In genomic region chr7:83528925-83529423, GRCh38 we compare ENCODE assay signal across 22 cellular contexts.
"Had no signal": no experiment of that assay in that cellular context is flagged by ENCODE, and none has a peak within 500 bp of the region (broad histone marks: within the 10 kb centered on the region; RNA-seq: fewer than 3 reads in every experiment).

No MANE protein-coding gene starts in this region.

- H3K4me3 Mint-ChIP-seq: naive B cell; nephron; stimulated activated naive B cell treated with anti-CD40 and anti-IgM and Interleukin-4, amounts not matched to agents 10 μg/mL and 1 μg/mL and 100 μg/mL, for 72 hours; stimulated activated naive CD8-positive, alpha-beta T cell treated with anti-CD3 and anti-CD28 coated beads, Interleukin-15, amount 100 ng/mL, for 72 hours had no signal

- DNase-seq: cortex of kidney; dorsolateral prefrontal cortex; effector memory CD4-positive, alpha-beta T cell; heart right ventricle; hypothalamus; left ventricle myocardium inferior; mesendoderm; naive B cell; occipital lobe; psoas muscle; retina; stimulated activated CD4-positive, alpha-beta T cell treated with anti-CD3 and anti-CD28 coated beads, Interleukin-2, amount 100 ng/mL, for 24 hours; stimulated activated CD4-positive, alpha-beta T cell treated with anti-CD3 and anti-CD28 coated beads, Interleukin-4, amount 100 ng/mL, for 4 hours; stimulated activated naive B cell treated with anti-CD40 and anti-IgM and Interleukin-4, amounts not matched to agents 10 μg/mL and 1 μg/mL and 100 μg/mL, for 72 hours; stimulated activated naive CD8-positive, alpha-beta T cell treated with anti-CD3 and anti-CD28 coated beads, Interleukin-15, amount 100 ng/mL, for 72 hours; testis had no signal

- H3K9me3 ChIP-seq: heart right ventricle, left ventricle myocardium inferior, psoas muscle, testis, tibial nerve had no signal

- H3K27ac Mint-ChIP-seq: naive B cell; nephron; stimulated activated naive B cell treated with anti-CD40 and anti-IgM and Interleukin-4, amounts not matched to agents 10 μg/mL and 1 μg/mL and 100 μg/mL, for 72 hours; stimulated activated naive CD8-positive, alpha-beta T cell treated with anti-CD3 and anti-CD28 coated beads, Interleukin-15, amount 100 ng/mL, for 72 hours had no signal

- FAIRE-seq: keratinocyte had no signal

- H3K36me3 Mint-ChIP-seq: naive B cell; stimulated activated naive B cell treated with anti-CD40 and anti-IgM and Interleukin-4, amounts not matched to agents 10 μg/mL and 1 μg/mL and 100 μg/mL, for 72 hours had no signal

- H3K36me3 ChIP-seq: heart right ventricle, left ventricle myocardium inferior, tibial nerve had no signal

- ATAC-seq: esophagus mucosa; heart right ventricle; psoas muscle; sciatic nerve; stimulated activated naive B cell treated with anti-CD40 and anti-IgM and Interleukin-4, amounts not matched to agents 10 μg/mL and 1 μg/mL and 100 μg/mL, for 72 hours; stimulated activated naive CD8-positive, alpha-beta T cell treated with anti-CD3 and anti-CD28 coated beads, Interleukin-15, amount 100 ng/mL, for 72 hours had no signal

- H3K27me3 Mint-ChIP-seq: naive B cell; stimulated activated naive B cell treated with anti-CD40 and anti-IgM and Interleukin-4, amounts not matched to agents 10 μg/mL and 1 μg/mL and 100 μg/mL, for 72 hours; stimulated activated naive CD8-positive, alpha-beta T cell treated with anti-CD3 and anti-CD28 coated beads, Interleukin-15, amount 100 ng/mL, for 72 hours had no signal

- H3K4me3 ChIP-seq: dorsolateral prefrontal cortex, heart right ventricle, left ventricle myocardium inferior, psoas muscle, skin epidermis, testis, tibial nerve had no signal

- H3K27ac ChIP-seq: dorsolateral prefrontal cortex, heart right ventricle, left ventricle myocardium inferior, psoas muscle, skin epidermis, testis, tibial nerve had no signal

- H3K27me3 ChIP-seq: dorsolateral prefrontal cortex, heart right ventricle, testis, tibial nerve had no signal

- H3K9me3 Mint-ChIP-seq: nephron; stimulated activated naive B cell treated with anti-CD40 and anti-IgM and Interleukin-4, amounts not matched to agents 10 μg/mL and 1 μg/mL and 100 μg/mL, for 72 hours; stimulated activated naive CD8-positive, alpha-beta T cell treated with anti-CD3 and anti-CD28 coated beads, Interleukin-15, amount 100 ng/mL, for 72 hours had no signal

- H3K4me1 ChIP-seq: heart right ventricle, left ventricle myocardium inferior, psoas muscle, testis, tibial nerve had no signal

- H3K4me1 Mint-ChIP-seq: naive B cell; stimulated activated naive B cell treated with anti-CD40 and anti-IgM and Interleukin-4, amounts not matched to agents 10 μg/mL and 1 μg/mL and 100 μg/mL, for 72 hours; stimulated activated naive CD8-positive, alpha-beta T cell treated with anti-CD3 and anti-CD28 coated beads, Interleukin-15, amount 100 ng/mL, for 72 hours had no signal
